1 cellular context compared by ENCODE assay signal in the genomic region with DNA sequence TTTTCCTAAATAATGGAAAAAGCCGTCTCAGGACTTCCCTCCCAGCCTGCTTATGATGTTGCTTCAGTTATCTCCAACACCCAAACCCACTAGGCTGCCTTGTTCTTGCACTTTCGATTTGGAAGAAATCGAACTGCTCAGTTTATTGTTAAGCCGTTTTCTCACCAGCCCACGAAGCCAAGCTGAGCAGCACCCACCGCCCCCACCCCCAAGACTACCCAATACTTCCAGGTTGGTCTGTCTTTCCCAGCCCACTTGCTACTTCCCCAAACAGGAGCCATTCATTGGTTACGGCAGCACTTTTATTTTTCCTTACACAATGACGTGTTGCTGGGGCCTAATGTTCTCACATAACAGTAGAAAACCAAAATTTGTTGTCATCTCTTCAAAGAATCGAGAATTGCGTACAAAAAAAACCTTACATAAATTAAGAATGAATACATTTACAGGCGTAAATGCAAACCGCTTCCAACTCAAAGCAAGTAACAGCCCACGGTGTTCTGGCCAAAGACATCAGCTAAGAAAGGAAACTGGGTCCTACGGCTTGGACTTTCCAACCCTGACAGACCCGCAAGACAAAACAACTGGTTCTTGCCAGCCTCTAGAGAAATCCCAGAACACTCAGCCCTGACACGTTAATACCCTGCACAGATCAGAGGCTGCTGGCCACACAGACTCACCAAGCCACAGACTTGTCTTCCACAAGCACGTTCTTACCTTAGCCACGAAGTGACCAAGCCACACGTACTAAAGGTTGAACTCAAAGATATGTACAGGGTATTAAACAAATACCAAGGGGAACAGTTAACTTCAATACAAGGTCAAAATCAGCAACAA.
TF ChIP-seq lines count a peak whose summit lies in the region.

No MANE protein-coding gene starts in this region.

TF ChIP-seq in HEK293, 187 proteins besides CTCF, POLR2A, EP300 and RAD21 (continued from another document):
- TF ChIP-seq, protein P1, sequence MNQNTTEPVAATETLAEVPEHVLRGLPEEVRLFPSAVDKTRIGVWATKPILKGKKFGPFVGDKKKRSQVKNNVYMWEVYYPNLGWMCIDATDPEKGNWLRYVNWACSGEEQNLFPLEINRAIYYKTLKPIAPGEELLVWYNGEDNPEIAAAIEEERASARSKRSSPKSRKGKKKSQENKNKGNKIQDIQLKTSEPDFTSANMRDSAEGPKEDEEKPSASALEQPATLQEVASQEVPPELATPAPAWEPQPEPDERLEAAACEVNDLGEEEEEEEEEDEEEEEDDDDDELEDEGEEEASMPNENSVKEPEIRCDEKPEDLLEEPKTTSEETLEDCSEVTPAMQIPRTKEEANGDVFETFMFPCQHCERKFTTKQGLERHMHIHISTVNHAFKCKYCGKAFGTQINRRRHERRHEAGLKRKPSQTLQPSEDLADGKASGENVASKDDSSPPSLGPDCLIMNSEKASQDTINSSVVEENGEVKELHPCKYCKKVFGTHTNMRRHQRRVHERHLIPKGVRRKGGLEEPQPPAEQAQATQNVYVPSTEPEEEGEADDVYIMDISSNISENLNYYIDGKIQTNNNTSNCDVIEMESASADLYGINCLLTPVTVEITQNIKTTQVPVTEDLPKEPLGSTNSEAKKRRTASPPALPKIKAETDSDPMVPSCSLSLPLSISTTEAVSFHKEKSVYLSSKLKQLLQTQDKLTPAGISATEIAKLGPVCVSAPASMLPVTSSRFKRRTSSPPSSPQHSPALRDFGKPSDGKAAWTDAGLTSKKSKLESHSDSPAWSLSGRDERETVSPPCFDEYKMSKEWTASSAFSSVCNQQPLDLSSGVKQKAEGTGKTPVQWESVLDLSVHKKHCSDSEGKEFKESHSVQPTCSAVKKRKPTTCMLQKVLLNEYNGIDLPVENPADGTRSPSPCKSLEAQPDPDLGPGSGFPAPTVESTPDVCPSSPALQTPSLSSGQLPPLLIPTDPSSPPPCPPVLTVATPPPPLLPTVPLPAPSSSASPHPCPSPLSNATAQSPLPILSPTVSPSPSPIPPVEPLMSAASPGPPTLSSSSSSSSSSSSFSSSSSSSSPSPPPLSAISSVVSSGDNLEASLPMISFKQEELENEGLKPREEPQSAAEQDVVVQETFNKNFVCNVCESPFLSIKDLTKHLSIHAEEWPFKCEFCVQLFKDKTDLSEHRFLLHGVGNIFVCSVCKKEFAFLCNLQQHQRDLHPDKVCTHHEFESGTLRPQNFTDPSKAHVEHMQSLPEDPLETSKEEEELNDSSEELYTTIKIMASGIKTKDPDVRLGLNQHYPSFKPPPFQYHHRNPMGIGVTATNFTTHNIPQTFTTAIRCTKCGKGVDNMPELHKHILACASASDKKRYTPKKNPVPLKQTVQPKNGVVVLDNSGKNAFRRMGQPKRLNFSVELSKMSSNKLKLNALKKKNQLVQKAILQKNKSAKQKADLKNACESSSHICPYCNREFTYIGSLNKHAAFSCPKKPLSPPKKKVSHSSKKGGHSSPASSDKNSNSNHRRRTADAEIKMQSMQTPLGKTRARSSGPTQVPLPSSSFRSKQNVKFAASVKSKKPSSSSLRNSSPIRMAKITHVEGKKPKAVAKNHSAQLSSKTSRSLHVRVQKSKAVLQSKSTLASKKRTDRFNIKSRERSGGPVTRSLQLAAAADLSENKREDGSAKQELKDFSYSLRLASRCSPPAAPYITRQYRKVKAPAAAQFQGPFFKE (tag by site-specific recombination; IDR thresholded peaks at IDR 0.05; ENCODE audit: borderline replicate concordance), result no peak
- TF ChIP-seq, protein P2, sequence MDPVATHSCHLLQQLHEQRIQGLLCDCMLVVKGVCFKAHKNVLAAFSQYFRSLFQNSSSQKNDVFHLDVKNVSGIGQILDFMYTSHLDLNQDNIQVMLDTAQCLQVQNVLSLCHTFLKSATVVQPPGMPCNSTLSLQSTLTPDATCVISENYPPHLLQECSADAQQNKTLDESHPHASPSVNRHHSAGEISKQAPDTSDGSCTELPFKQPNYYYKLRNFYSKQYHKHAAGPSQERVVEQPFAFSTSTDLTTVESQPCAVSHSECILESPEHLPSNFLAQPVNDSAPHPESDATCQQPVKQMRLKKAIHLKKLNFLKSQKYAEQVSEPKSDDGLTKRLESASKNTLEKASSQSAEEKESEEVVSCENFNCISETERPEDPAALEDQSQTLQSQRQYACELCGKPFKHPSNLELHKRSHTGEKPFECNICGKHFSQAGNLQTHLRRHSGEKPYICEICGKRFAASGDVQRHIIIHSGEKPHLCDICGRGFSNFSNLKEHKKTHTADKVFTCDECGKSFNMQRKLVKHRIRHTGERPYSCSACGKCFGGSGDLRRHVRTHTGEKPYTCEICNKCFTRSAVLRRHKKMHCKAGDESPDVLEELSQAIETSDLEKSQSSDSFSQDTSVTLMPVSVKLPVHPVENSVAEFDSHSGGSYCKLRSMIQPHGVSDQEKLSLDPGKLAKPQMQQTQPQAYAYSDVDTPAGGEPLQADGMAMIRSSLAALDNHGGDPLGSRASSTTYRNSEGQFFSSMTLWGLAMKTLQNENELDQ (tag by site-specific recombination; IDR thresholded peaks at IDR 0.05; ENCODE audit: low read depth), result no peak
- no peak for TF ChIP-seq ZNF175 (tag by site-specific recombination; IDR thresholded peaks at IDR 0.05)
